ENCODE assay signal across 16 cellular contexts in the genomic region with DNA sequence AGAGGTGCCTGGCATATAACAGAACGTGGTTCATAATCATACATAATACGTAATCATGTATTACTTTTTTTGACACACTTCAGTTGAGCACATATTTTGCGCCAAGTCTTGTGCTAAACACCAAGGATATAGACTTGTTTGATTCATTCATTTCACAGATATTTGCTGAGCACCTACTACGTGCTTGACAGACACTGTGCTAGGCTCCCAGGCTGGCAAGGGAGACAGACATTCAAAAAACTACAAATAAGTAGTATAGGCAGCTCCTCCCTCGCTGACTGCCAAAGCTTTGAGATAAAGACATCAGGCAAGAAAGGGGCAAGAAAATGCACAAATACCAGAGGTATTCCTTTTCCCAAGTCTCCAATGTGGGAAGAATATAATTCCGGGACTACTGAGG.
DNase-seq lines count a peak whose midpoint lies in the region; ATAC-seq and TF ChIP-seq lines count a peak whose summit lies in the region.
"Had no signal": no experiment of that assay in that cellular context is flagged by ENCODE, and none has a peak within 500 bp of the region (broad histone marks: within the 10 kb centered on the region; RNA-seq: fewer than 3 reads in every experiment).

No MANE protein-coding gene starts in this region.

- no peaks in the 10 kb centered on the region for H3K36me3 Mint-ChIP-seq in CD4-positive, alpha-beta T cell (ENCODE audit: low read depth)

- no peak overlapping the region for H2AFZ ChIP-seq in PC-9
- no peak overlapping the region for H2AFZ ChIP-seq in mammary epithelial cell (ENCODE audit: low read depth, low read length)
- no peak overlapping the region for H2AFZ ChIP-seq in mesenchymal stem cell (ENCODE audit: low read depth, low read length)

- in situ Hi-C loops in mammary epithelial cell (cut with MboI; ENCODE audit: low sequenced_read_pairs in 2 of 2), result loop anchor here in 1 of 2 donors (5.0 kb wide), 1 partner anchor 122 kb away; a partner anchor contains a TSS

- no peaks in the 10 kb centered on the region for H3K36me3 ChIP-seq in PC-9 (ENCODE audit: low read depth)
- no peaks in the 10 kb centered on the region for H3K36me3 ChIP-seq in mammary epithelial cell (ENCODE audit: insufficient read depth, low read length)
- H3K36me3 ChIP-seq in mesenchymal stem cell (ENCODE audit: control insufficient read depth in 1 of 2, insufficient read depth in 2 of 2, low read depth in 1 of 2, low read length in 2 of 2), result no peaks in the 10 kb centered on the region
- no peaks in the 10 kb centered on the region for H3K36me3 ChIP-seq in suprapubic skin
- H3K36me3 ChIP-seq: BLaER1, ovary had no signal

- H4K91ac ChIP-seq in mesenchymal stem cell (ENCODE audit: low read length), result no peak overlapping the region

- no peaks in the 10 kb centered on the region for H3K9me3 Mint-ChIP-seq in CD4-positive, alpha-beta T cell
- H3K9me3 Mint-ChIP-seq: activated T-helper 1 cell treated with anti-CD3 and anti-CD28 coated beads, Interleukin-12 subunit alpha, Interleukin-12 subunit beta, Interleukin-2, Interleukin-4 antibody, amounts not matched to agents 30 ng/mL and 10 ng/mL and 1 ng/mL, durations not matched to agents 14 hours and 24 hours and 36 hours; stimulated activated naive CD8-positive, alpha-beta T cell treated with anti-CD3 and anti-CD28 coated beads, Interleukin-15, Interleukin-2, amounts not matched to agents 100 ng/mL and 50 ng/mL, for 24 hours had no signal

- H3K9me3 ChIP-seq in PC-9 (ENCODE audit: insufficient read depth, low read depth) (no peaks in the 10 kb centered on the region), mammary epithelial cell (replicated peaks; ENCODE audit: insufficient read depth, low read length) (no peaks in the 10 kb centered on the region), mesenchymal stem cell (ENCODE audit: control insufficient read depth, low read length) (no peaks in the 10 kb centered on the region), suprapubic skin (no peaks in the 10 kb centered on the region)
- no peaks in the 10 kb centered on the region for H3K9me3 ChIP-seq in CD4-positive, alpha-beta T cell (ENCODE audit: control insufficient read depth, low read length)
- H3K9me3 ChIP-seq: BLaER1, mucosa of descending colon, ovary had no signal

- no peaks in the 10 kb centered on the region for H3K4me1 Mint-ChIP-seq in CD4-positive, alpha-beta T cell (ENCODE audit: low read depth)

- no peak overlapping the region for H2BK15ac ChIP-seq in mesenchymal stem cell (ENCODE audit: low read depth, poor library complexity, severe bottlenecking)

- peaks cover 36% of the 10 kb centered on the region for H3F3A ChIP-seq in PC-9 (ENCODE audit: insufficient read depth, low read depth)

- H3K4me3 ChIP-seq in PC-9 (no peak overlapping the region), mammary epithelial cell (replicated peaks in 1 of 3; ENCODE audit: insufficient read depth in 1 of 3, low read depth in 2 of 3, low read length in 3 of 3) (no peak overlapping the region), mesenchymal stem cell (ENCODE audit: insufficient read depth in 1 of 2, low read depth in 1 of 2, low read length in 2 of 2) (no peak overlapping the region), suprapubic skin (no peak overlapping the region)
- H3K4me3 ChIP-seq: BLaER1, mucosa of descending colon, ovary had no signal

- no peak for ATAC-seq in CD4-positive, alpha-beta T cell (ENCODE audit: poor library complexity)

- intact Hi-C loops in PC-9 (cut with micrococcal nuclease; ENCODE audit: unreplicated experiment) (loop anchor here (1.0 to 10.0 kb wide), 7 partner anchors 15 to 471 kb away; no protein-coding TSS in a partner anchor), mammary epithelial cell (cut with micrococcal nuclease) (loop anchor here (1.0 to 2.0 kb wide), 4 partner anchors 17 to 153 kb away; a partner anchor contains a TSS)
- intact Hi-C loops in CD4-positive, alpha-beta T cell (cut with DNase I, micrococcal nuclease), result no loop called here

- H3K9ac ChIP-seq in mammary epithelial cell (ENCODE audit: insufficient read depth, low read length), result no peak overlapping the region
- H3K9ac ChIP-seq in mesenchymal stem cell (ENCODE audit: low read length), result no peak overlapping the region
- H3K9ac ChIP-seq: BLaER1 had no signal

- dilution Hi-C loops in mammary epithelial cell (cut with HindIII; ENCODE audit: low sequenced_read_pairs), result no loop called here

- no peaks in the 10 kb centered on the region for H3K9me2 ChIP-seq in PC-9 (ENCODE audit: insufficient read depth)

- 73% methylated on average over 6 of the region's 6 CpGs for WGBS in mammary epithelial cell (ENCODE audit: low coverage, missing lambda C conversion rate)
- WGBS in mesenchymal stem cell, result 92% methylated on average over 6 of the region's 6 CpGs
- 71% methylated on average over 6 of the region's 6 CpGs for WGBS in suprapubic skin

- POLR2A ChIA-PET in PC-9 (lab: Charles Lee; ENCODE audit: unreplicated experiment), result no interaction called here
- POLR2A ChIA-PET in CD4-positive, alpha-beta T cell (lab: Charles Lee), result no interaction called here

- no peak overlapping the region for H3K14ac ChIP-seq in mesenchymal stem cell (ENCODE audit: low read length in 2 of 2)

- H2BK12ac ChIP-seq in mesenchymal stem cell (ENCODE audit: low read length in 2 of 2), result peak overlapping the region; percentile 54 to 85

- no peak overlapping the region for H3K23ac ChIP-seq in mesenchymal stem cell (ENCODE audit: low read length in 2 of 2)

- H2BK5ac ChIP-seq in mesenchymal stem cell (ENCODE audit: low read depth, low read length, poor library complexity, severe bottlenecking), result no peak overlapping the region

- H3K27ac ChIP-seq in PC-9, result peak overlapping the region; percentile 91
- peak overlapping the region; percentile 33 for H3K27ac ChIP-seq in mammary epithelial cell (ENCODE audit: insufficient read depth, low read depth, low read length)
- peak overlapping the region; percentile 83 for H3K27ac ChIP-seq in mesenchymal stem cell (ENCODE audit: low read length, poor library complexity, severe bottlenecking)
- peak overlapping the region; percentile 65 for H3K27ac ChIP-seq in suprapubic skin
- no peak overlapping the region for H3K27ac ChIP-seq in CD4-positive, alpha-beta T cell (ENCODE audit: low read depth, low read length)
- H3K27ac ChIP-seq: BLaER1, ovary had no signal

- H2AK5ac ChIP-seq in mesenchymal stem cell (ENCODE audit: low read length, severe bottlenecking), result peak overlapping the region; percentile 98

- DNase-seq in PC-9 (no peak), mammary epithelial cell (no peak), mesenchymal stem cell (no peak), suprapubic skin (ENCODE audit: low spot score in 2 of 2) (no peak), NCI-H2171 (lab: John Stamatoyannopoulos, UW) (no peak), ureter (ENCODE audit: low spot score) (no peak)
- no peak for DNase-seq in CD4-positive, alpha-beta T cell
- DNase-seq: activated CD4-positive, alpha-beta T cell treated with anti-CD3 and anti-CD28 coated beads, Interleukin-2, amount 50 U/mL, for 4 hours; KG1; NCI-H1105 treated with DMSO at 0.1 percent for 48 hours; NK-92 treated with Interleukin-12 subunit alpha and Interleukin-12 subunit beta, amount 100 ng/mL, for 24 hours; ovary had no signal

- H4K8ac ChIP-seq in mesenchymal stem cell (ENCODE audit: low read length), result no peak overlapping the region

- TF ChIP-seq POLR2A in suprapubic skin (IDR thresholded peaks at IDR 0.05), result no peak

- no peak overlapping the region for H2BK120ac ChIP-seq in mesenchymal stem cell (ENCODE audit: low read depth, low read length)

- H3K4ac ChIP-seq in mesenchymal stem cell (ENCODE audit: low read depth in 1 of 2, low read length in 2 of 2), result no peak overlapping the region

- TF ChIP-seq CTCF in PC-9 (conservative IDR thresholded peaks at IDR 0.05), result no peak
- no peak for TF ChIP-seq CTCF in mammary epithelial cell (conservative IDR thresholded peaks at IDR 0.05 in 1 of 2, IDR thresholded peaks at IDR 0.05 in 1 of 2; ENCODE audit: extremely low read depth in 1 of 2, insufficient read depth in 1 of 2, low read depth in 1 of 2, low read length in 2 of 2)
- no peak for TF ChIP-seq CTCF in suprapubic skin (IDR thresholded peaks at IDR 0.05)
- no peak for TF ChIP-seq CTCF in CD4-positive, alpha-beta T cell (IDR thresholded peaks at IDR 0.05)

- BruUV-seq in PC-9 (replicated peaks; lab: Mats Ljungman, UMichigan) (no TSS peak), mammary epithelial cell (replicated peaks; lab: Mats Ljungman, UMichigan) (no TSS peak)

- no peak for TF ChIP-seq EP300 in suprapubic skin (IDR thresholded peaks at IDR 0.05)

- H3K18ac ChIP-seq in mesenchymal stem cell (ENCODE audit: low read depth in 1 of 2, low read length in 2 of 2), result peak overlapping the region in 1 of 2 experiments; percentile 90

- H3K27me3 ChIP-seq in PC-9 (ENCODE audit: insufficient read depth, low read depth) (no peaks in the 10 kb centered on the region), mammary epithelial cell (ENCODE audit: insufficient read depth, low read length) (no peaks in the 10 kb centered on the region), mesenchymal stem cell (ENCODE audit: control insufficient read depth in 1 of 2, insufficient read depth in 1 of 2, low read length in 2 of 2) (no peaks in the 10 kb centered on the region), suprapubic skin (no peaks in the 10 kb centered on the region)
- H3K27me3 ChIP-seq in CD4-positive, alpha-beta T cell (ENCODE audit: control insufficient read depth, insufficient read depth, low read length), result no peaks in the 10 kb centered on the region
- H3K27me3 ChIP-seq: BLaER1, ovary had no signal

- H4K20me1 ChIP-seq in PC-9 (ENCODE audit: insufficient read depth) (no peaks in the 10 kb centered on the region), mammary epithelial cell (ENCODE audit: insufficient read depth, low read length) (no peaks in the 10 kb centered on the region)
- H4K20me1 ChIP-seq: BLaER1 had no signal

- CTCF ChIA-PET in PC-9 (lab: Charles Lee) (no interaction called here), mammary epithelial cell (lab: Charles Lee; ENCODE audit: low non-redundant PET) (no interaction called here)
- CTCF ChIA-PET in CD4-positive, alpha-beta T cell (lab: Charles Lee), result no interaction called here

- no peak overlapping the region for H3K4me3 Mint-ChIP-seq in CD4-positive, alpha-beta T cell
- H3K4me3 Mint-ChIP-seq: activated T-helper 1 cell treated with anti-CD3 and anti-CD28 coated beads, Interleukin-12 subunit alpha, Interleukin-12 subunit beta, Interleukin-2, Interleukin-4 antibody, amounts not matched to agents 30 ng/mL and 10 ng/mL and 1 ng/mL, durations not matched to agents 14 hours and 24 hours and 36 hours; stimulated activated naive CD8-positive, alpha-beta T cell treated with anti-CD3 and anti-CD28 coated beads, Interleukin-15, Interleukin-2, amounts not matched to agents 100 ng/mL and 50 ng/mL, for 24 hours had no signal

- no peak overlapping the region for H3K27ac Mint-ChIP-seq in CD4-positive, alpha-beta T cell
- H3K27ac Mint-ChIP-seq: activated T-helper 1 cell treated with anti-CD3 and anti-CD28 coated beads, Interleukin-12 subunit alpha, Interleukin-12 subunit beta, Interleukin-2, Interleukin-4 antibody, amounts not matched to agents 30 ng/mL and 10 ng/mL and 1 ng/mL, durations not matched to agents 14 hours and 24 hours and 36 hours; stimulated activated naive CD8-positive, alpha-beta T cell treated with anti-CD3 and anti-CD28 coated beads, Interleukin-15, Interleukin-2, amounts not matched to agents 100 ng/mL and 50 ng/mL, for 24 hours had no signal

- peaks cover 11% of the 10 kb centered on the region for H3K27me3 Mint-ChIP-seq in CD4-positive, alpha-beta T cell
- H3K27me3 Mint-ChIP-seq: stimulated activated naive CD8-positive, alpha-beta T cell treated with anti-CD3 and anti-CD28 coated beads, Interleukin-15, Interleukin-2, amounts not matched to agents 100 ng/mL and 50 ng/mL, for 24 hours had no signal

- H3K79me1 ChIP-seq in mesenchymal stem cell (replicated peaks; ENCODE audit: low read length, poor library complexity, severe bottlenecking), result no peaks in the 10 kb centered on the region

- H3K79me2 ChIP-seq in PC-9 (ENCODE audit: low read depth) (no peaks in the 10 kb centered on the region), mammary epithelial cell (ENCODE audit: insufficient read depth, low read length) (no peaks in the 10 kb centered on the region)

- H3K4me1 ChIP-seq in PC-9 (replicated peaks; ENCODE audit: insufficient read depth) (peaks cover 46% of the 10 kb centered on the region), mammary epithelial cell (ENCODE audit: insufficient read depth, low read length) (peaks cover 19% of the 10 kb centered on the region), mesenchymal stem cell (ENCODE audit: control insufficient read depth, insufficient read depth, low read depth, low read length) (peaks cover 28% of the 10 kb centered on the region), suprapubic skin (peaks cover 32% of the 10 kb centered on the region)

- H3K4me2 ChIP-seq in PC-9 (peak overlapping the region; percentile 39; the same call in 1 of the 2 replicates), mammary epithelial cell (ENCODE audit: insufficient read depth, low read depth, low read length) (no peak overlapping the region), mesenchymal stem cell (ENCODE audit: low read length, poor library complexity, severe bottlenecking) (no peak overlapping the region)
- H3K4me2 ChIP-seq: BLaER1 had no signal

Comparison
In these comparisons a context has a peak if more than half of its experiments do, and no peak if none do; other contexts are left out.
1. intact Hi-C loops: an anchor here in PC-9 (1.0 to 10.0 kb wide) and mammary epithelial cell (1.0 to 2.0 kb wide); none called in CD4-positive, alpha-beta T cell.